Comparison of ENCODE assay signal across 2 cellular contexts in the genomic region with DNA sequence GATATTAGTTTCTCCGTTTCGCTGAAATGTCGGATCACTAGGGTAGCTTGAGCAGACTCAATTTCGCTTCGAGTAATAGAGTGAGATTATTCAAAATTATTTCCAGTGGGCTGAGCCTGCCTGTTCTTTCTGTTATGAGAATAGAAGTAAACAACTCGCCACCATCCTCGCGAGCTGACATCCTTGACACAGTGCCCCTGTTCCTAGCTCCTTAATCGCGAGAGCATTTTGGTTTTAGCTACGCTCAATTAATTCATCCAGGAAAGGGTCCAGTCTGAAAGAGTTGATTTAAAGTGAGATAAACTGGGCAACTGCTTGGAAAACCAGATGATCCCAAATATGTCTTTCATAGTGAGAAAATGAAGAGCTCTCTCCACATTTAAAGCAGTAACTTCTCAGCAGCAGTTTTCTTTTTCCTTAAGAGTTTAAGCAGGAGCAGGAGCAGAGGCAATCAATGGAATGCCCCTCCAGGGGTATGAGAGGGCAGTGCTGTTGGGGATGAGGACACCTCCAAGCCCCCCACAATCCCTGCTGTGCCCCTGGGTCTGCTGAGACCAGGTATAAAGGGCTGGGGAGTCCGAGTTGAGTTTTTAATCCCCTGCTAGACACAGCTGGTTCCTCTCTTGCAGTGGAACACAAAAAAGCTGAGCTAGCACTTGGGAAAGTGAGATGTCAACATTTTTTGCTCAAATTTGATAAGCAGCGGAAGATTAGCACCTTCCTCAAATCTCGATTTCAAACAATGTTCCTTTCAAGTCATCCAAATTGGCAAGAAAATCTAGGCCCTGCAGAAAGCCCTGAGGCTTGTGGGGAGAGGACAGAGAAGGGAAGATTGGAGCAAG.
TF ChIP-seq lines count a peak whose summit lies in the region.

No MANE protein-coding gene starts in this region.

TF ChIP-seq in A549, 52 proteins besides CTCF, POLR2A, EP300 and RAD21 (continued from another document):
- TF ChIP-seq, protein P1, sequence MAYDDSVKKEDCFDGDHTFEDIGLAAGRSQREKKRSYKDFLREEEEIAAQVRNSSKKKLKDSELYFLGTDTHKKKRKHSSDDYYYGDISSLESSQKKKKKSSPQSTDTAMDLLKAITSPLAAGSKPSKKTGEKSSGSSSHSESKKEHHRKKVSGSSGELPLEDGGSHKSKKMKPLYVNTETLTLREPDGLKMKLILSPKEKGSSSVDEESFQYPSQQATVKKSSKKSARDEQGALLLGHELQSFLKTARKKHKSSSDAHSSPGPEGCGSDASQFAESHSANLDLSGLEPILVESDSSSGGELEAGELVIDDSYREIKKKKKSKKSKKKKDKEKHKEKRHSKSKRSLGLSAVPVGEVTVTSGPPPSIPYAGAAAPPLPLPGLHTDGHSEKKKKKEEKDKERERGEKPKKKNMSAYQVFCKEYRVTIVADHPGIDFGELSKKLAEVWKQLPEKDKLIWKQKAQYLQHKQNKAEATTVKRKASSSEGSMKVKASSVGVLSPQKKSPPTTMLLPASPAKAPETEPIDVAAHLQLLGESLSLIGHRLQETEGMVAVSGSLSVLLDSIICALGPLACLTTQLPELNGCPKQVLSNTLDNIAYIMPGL (CRISPR knock-in tag; IDR thresholded peaks at IDR 0.05; ENCODE audit: borderline replicate concordance) = no peak
- TF ChIP-seq MAFK (IDR thresholded peaks at IDR 0.05; ENCODE audit: partially characterized antibody) = peak; percentile 56
TF ChIP-seq in A549: peak in this region for 1.

TF ChIP-seq in K562, 482 proteins besides CTCF, POLR2A, EP300 and RAD21 (continued from another document):
- TF ChIP-seq MAFG (tag; conservative IDR thresholded peaks at IDR 0.05) (peak; percentile 25; the same call in 1 of the 2 replicates), C11orf30 (IDR thresholded peaks at IDR 0.05; ENCODE audit: low read depth) (peak; percentile 28; the same call in 1 of the 2 replicates), ZNF57 (CRISPR knock-in tag; IDR thresholded peaks at IDR 0.05) (no peak), USF1 (CRISPR knock-in tag; IDR thresholded peaks at IDR 0.05) (no peak), PHTF2 (CRISPR knock-in tag; IDR thresholded peaks at IDR 0.05) (no peak)
- TF ChIP-seq, protein P2, sequence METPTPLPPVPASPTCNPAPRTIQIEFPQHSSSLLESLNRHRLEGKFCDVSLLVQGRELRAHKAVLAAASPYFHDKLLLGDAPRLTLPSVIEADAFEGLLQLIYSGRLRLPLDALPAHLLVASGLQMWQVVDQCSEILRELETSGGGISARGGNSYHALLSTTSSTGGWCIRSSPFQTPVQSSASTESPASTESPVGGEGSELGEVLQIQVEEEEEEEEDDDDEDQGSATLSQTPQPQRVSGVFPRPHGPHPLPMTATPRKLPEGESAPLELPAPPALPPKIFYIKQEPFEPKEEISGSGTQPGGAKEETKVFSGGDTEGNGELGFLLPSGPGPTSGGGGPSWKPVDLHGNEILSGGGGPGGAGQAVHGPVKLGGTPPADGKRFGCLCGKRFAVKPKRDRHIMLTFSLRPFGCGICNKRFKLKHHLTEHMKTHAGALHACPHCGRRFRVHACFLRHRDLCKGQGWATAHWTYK (CRISPR knock-in tag; IDR thresholded peaks at IDR 0.05) = no peak
TF ChIP-seq in K562: peak in this region for 3.
